8 cellular contexts compared by ENCODE assay signal in the genomic region with DNA sequence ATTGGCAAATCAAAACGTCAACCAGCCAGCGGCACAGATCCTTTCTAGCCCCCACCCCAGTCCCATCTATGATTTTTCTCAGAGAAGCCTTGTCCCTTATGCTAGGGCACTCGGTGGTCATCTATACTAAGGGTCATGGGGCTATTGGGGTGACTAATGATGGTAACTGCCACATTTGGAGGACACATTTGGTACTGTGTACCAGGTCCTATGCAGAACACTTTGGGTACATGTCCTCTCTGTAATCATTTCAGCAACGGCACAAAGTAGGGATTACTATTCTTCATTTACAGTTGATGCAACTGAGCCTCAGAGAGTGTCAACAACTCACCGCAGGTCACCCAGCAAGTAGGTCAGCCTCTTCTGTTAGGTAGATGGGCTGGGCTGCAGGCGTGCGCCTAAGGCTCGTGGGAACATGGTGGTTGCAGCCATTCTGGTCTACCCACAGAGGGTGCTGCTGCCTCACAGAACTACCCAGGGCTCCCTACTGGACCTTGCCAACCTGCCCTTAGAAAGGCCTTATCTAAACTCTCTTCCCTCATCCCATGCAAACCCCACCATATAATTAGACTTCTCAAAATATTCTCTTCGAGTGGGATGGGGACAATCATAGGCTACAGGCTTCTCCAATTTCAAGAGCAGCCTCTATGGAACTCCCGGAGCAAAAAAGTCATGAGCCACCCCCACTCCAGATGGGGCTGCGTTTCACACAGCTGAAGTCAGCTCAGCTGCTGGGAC. TPM values are rescaled to one million over a fixed set of nuclear protein-coding genes. Genes with fewer than 3 reads are reported as not detected.
DNase-seq lines count a peak whose midpoint lies in the region; ATAC-seq and TF ChIP-seq lines count a peak whose summit lies in the region.

No MANE protein-coding gene starts in this region.

- H3K27ac Mint-ChIP-seq in nephron progenitor cell = no peak overlapping the region

- peak overlapping the region; percentile 61 for H2AFZ ChIP-seq in HCT116 (ENCODE audit: low read depth, low read length, poor library complexity, severe bottlenecking)

- no peak for TF ChIP-seq POLR2A in HCT116 (IDR thresholded peaks at IDR 0.05; ENCODE audit: borderline replicate concordance, extremely low read depth, insufficient read depth, insufficient read length)

- no peak overlapping the region for H3K9ac ChIP-seq in HCT116 (ENCODE audit: low read length)

- H3K27me3 Mint-ChIP-seq in nephron progenitor cell (ENCODE audit: low read depth, poor library complexity) = peaks cover 42% of the 10 kb centered on the region

- RAD21 ChIA-PET in HCT116 (lab: Charles Lee; ENCODE audit: low non-redundant PET in 1 of 2, low total read pairs in 2 of 2, uncharacterized antibody in 2 of 2, unreplicated experiment in 2 of 2) = no interaction called here

- TF ChIP-seq CTCF in HCT116 (IDR thresholded peaks at IDR 0.05 in 2 of 3, conservative IDR thresholded peaks at IDR 0.05 in 1 of 3; ENCODE audit: borderline replicate concordance in 1 of 3, insufficient read depth in 1 of 3, low read depth in 2 of 3, low read length in 2 of 3) (peak; percentile 81 to 90 (median 85)), nephron progenitor cell (IDR thresholded peaks at IDR 0.05) (peak; percentile 78)

- H3K4me3 Mint-ChIP-seq in nephron progenitor cell = no peak overlapping the region

- DNase-seq in DMS53 treated with DMSO at 0.1 percent for 48 hours (lab: John Stamatoyannopoulos, UW; ENCODE audit: unreplicated experiment) (peak; percentile 81), HCT116 (ENCODE audit: low read depth, low spot score) (peak; percentile 59), NCI-H345 treated with DMSO at 0.1 percent for 48 hours (lab: John Stamatoyannopoulos, UW; ENCODE audit: unreplicated experiment) (peak; percentile 72), fibroblast of peridontal ligament (ENCODE audit: extremely low read depth) (peak; percentile 70), nephron progenitor cell (peak; percentile 71)
- peak; percentile 21 for DNase-seq in activated CD4-positive, alpha-beta T cell treated with anti-CD3 and anti-CD28 coated beads, Interleukin-2, amount 50 U/mL, for 1 hour
- DNase-seq in effector CD8-positive, alpha-beta T cell (lab: John Stamatoyannopoulos, UW) = no peak

- peaks cover 35% of the 10 kb centered on the region for H3K4me1 Mint-ChIP-seq in nephron progenitor cell

- peak overlapping the region; percentile 21; the same call in 1 of the 2 replicates for H3K4me2 ChIP-seq in HCT116 (ENCODE audit: low read length)

- no peaks in the 10 kb centered on the region for H3K36me3 ChIP-seq in HCT116 (ENCODE audit: control insufficient read depth in 1 of 2, insufficient read depth in 2 of 2, low read length in 2 of 2)

- H3K36me3 Mint-ChIP-seq in nephron progenitor cell (ENCODE audit: low read depth) = no peaks in the 10 kb centered on the region

- H3K4me3 ChIP-seq in HCT116 (replicated peaks in 1 of 2; ENCODE audit: low read depth in 1 of 2, low read length in 2 of 2) = no peak overlapping the region

- peaks cover 6% of the 10 kb centered on the region for H3K9me3 Mint-ChIP-seq in nephron progenitor cell

- no peaks in the 10 kb centered on the region for H4K20me1 ChIP-seq in HCT116 (ENCODE audit: insufficient read depth)

- intact Hi-C loops in HCT116 (cut with micrococcal nuclease) = loop anchor here (1.0 to 10.0 kb wide), 7 partner anchors 67 to 425 kb away; no protein-coding TSS in a partner anchor

- H3K9me2 ChIP-seq in HCT116 (ENCODE audit: insufficient read depth) = no peaks in the 10 kb centered on the region

- H3K27me3 ChIP-seq in HCT116 (ENCODE audit: insufficient read depth, low read length) = no peaks in the 10 kb centered on the region

- ATAC-seq in HCT116 (peak; percentile 100), HG03025 (IDR thresholded peaks at IDR 0.05; ENCODE audit: low FRiP score, unreplicated experiment) (no peak)

- TF ChIP-seq RAD21 in HCT116 (IDR thresholded peaks at IDR 0.05; ENCODE audit: low read depth) = peak; percentile 94

- no peaks in the 10 kb centered on the region for H3K79me2 ChIP-seq in HCT116 (ENCODE audit: insufficient read depth, low read length)

- H3K27ac ChIP-seq in HCT116 (ENCODE audit: low read depth, low read length) = no peak overlapping the region

- H3K4me1 ChIP-seq in HCT116 (ENCODE audit: control insufficient read depth in 1 of 2, insufficient read depth in 2 of 2, low read length in 2 of 2) = peaks cover 0 to 16% of the 10 kb centered on the region in 2 experiments; a peak in 2 of 4 replicates

- POLR2A ChIA-PET in HCT116 (lab: Charles Lee) = no interaction called here

- no TSS peak for BruUV-seq in HCT116 (replicated peaks; lab: Mats Ljungman, UMichigan)

- H3K9me3 ChIP-seq in HCT116 (ENCODE audit: control insufficient read depth in 1 of 2, insufficient read depth in 1 of 2, low read depth in 1 of 2, low read length in 2 of 2) = no peaks in the 10 kb centered on the region

- CTCF ChIA-PET in HCT116 (lab: Charles Lee) = interaction anchor here (0.5 to 1.4 kb wide), 4 partner anchors 167 to 346 kb away, joined by 3 to 8 read pairs (median 4); no protein-coding TSS in a partner anchor

TF ChIP-seq in HCT116, 20 proteins besides CTCF, POLR2A, EP300 and RAD21:
- TF ChIP-seq YY1 (IDR thresholded peaks at IDR 0.05; ENCODE audit: extremely low read depth, insufficient replicate concordance, low read depth, low read length) = peak; percentile 78
- no peak for TF ChIP-seq CEBPB (IDR thresholded peaks at IDR 0.05; ENCODE audit: low read depth)
- no peak for TF ChIP-seq EZH2phosphoT487 (IDR thresholded peaks at IDR 0.05; ENCODE audit: borderline replicate concordance)
- TF ChIP-seq FOSL1 (IDR thresholded peaks at IDR 0.05; ENCODE audit: low read depth) = no peak

RNA-seq across cellular contexts. Expression of a gene that starts 5.7 kb away (rescaled TPM):
- total RNA-seq in HCT116 (2021; ENCODE audit: unreplicated experiment) = 159 TPM
- 124 and 164 TPM in 2 replicates for polyA plus RNA-seq in HCT116 (2012)

RNA-seq across cellular contexts. Expression of a gene that starts 47.8 kb away (rescaled TPM):
- 60.5 TPM for total RNA-seq in HCT116 (2021; ENCODE audit: unreplicated experiment)
- 74.0 and 75.2 TPM in 2 replicates for polyA plus RNA-seq in HCT116 (2012)

RNA-seq across cellular contexts. Expression of a gene that starts 59.7 kb away (rescaled TPM):
- total RNA-seq in HCT116 (2021; ENCODE audit: unreplicated experiment) = 2.7 TPM
- polyA plus RNA-seq in HCT116 (2012) = 2.4 and 2.9 TPM in 2 replicates
